Comparison of ENCODE assay signal across 28 cellular contexts in genomic region chr14:37470251-37470650, GRCh38.
"Had no signal": no experiment of that assay in that cellular context is flagged by ENCODE, and none has a peak within 500 bp of the region (broad histone marks: within the 10 kb centered on the region; RNA-seq: fewer than 3 reads in every experiment).

No MANE protein-coding gene starts in this region.

- H3K9me3 ChIP-seq: colonic mucosa, esophagus muscularis mucosa, gastrocnemius medialis had no signal

- H3K4me1 ChIP-seq: colonic mucosa, esophagus muscularis mucosa, foreskin keratinocyte, gastrocnemius medialis, gastroesophageal sphincter, heart left ventricle, heart right ventricle had no signal

- H3K27me3 ChIP-seq: colonic mucosa, dorsolateral prefrontal cortex, esophagus muscularis mucosa, esophagus squamous epithelium, foreskin keratinocyte, gastrocnemius medialis, gastroesophageal sphincter, heart left ventricle, heart right ventricle had no signal

- FAIRE-seq: colon, endometrium, endothelial cell of umbilical vein, frontal cortex had no signal

- ATAC-seq: effector memory CD8-positive, alpha-beta T cell; esophagus mucosa; foreskin keratinocyte; gastrocnemius medialis; gastroesophageal sphincter; heart left ventricle; heart right ventricle had no signal

- H3K4me3 ChIP-seq: colonic mucosa, coronary artery, dorsolateral prefrontal cortex, esophagus muscularis mucosa, esophagus squamous epithelium, gastrocnemius medialis, gastroesophageal sphincter, heart left ventricle, heart right ventricle had no signal

- H3K27ac ChIP-seq: colonic mucosa, coronary artery, dorsolateral prefrontal cortex, epithelial cell of prostate, esophagus muscularis mucosa, esophagus squamous epithelium, foreskin keratinocyte, gastrocnemius medialis, gastroesophageal sphincter, heart left ventricle, heart right ventricle had no signal

- H3K36me3 ChIP-seq: colonic mucosa, esophagus muscularis mucosa, esophagus squamous epithelium, gastrocnemius medialis, heart left ventricle, heart right ventricle had no signal

- DNase-seq: colonic mucosa; cortex of kidney; dermis blood vessel endothelial cell; dorsolateral prefrontal cortex; effector CD4-positive, alpha-beta T cell; effector CD8-positive, alpha-beta T cell; effector memory CD4-positive, alpha-beta T cell; effector memory CD8-positive, alpha-beta T cell; endodermal cell; erythroblast; esophagus squamous epithelium; foreskin fibroblast; foreskin keratinocyte; foreskin melanocyte; gastrocnemius medialis; glutamatergic neuron; head of caudate nucleus; heart left ventricle; heart right ventricle had no signal
